Comparison of ENCODE assay signal across 25 cellular contexts in genomic region chr11:103544874-103545273, GRCh38.
DNase-seq lines count a peak whose midpoint lies in the region; ATAC-seq and TF ChIP-seq lines count a peak whose summit lies in the region.
"Had no signal": no experiment of that assay in that cellular context is flagged by ENCODE, and none has a peak within 500 bp of the region (broad histone marks: within the 10 kb centered on the region; RNA-seq: fewer than 3 reads in every experiment).

No MANE protein-coding gene starts in this region.

- no peaks in the 10 kb centered on the region for H3K27me3 ChIP-seq in osteoblast (ENCODE audit: insufficient read depth, low read length)

- no peak overlapping the region for H3K4me3 ChIP-seq in osteoblast (ENCODE audit: insufficient read depth, low read length)
- H3K4me3 ChIP-seq: GM12878, SK-N-MC had no signal

- ATAC-seq in GM21360 (IDR thresholded peaks at IDR 0.05; ENCODE audit: unreplicated experiment) = no peak
- ATAC-seq: GM12878, HCT116 had no signal

- DNase-seq in EH (ENCODE audit: low read depth) (peak; percentile 15), M059J (ENCODE audit: low read depth) (peak; percentile 59), amniotic epithelial cell (ENCODE audit: low read depth) (peak; percentile 40), osteoblast (ENCODE audit: insufficient read length, low spot score, missing footprints) (no peak), mucosa of gallbladder (ENCODE audit: low spot score) (no peak), T-helper 9 cell (no peak)
- DNase-seq: C1 segment of cervical spinal cord; CD4-positive, alpha-beta memory T cell; COR-L47; DMS53; EL; GDM1; GOT3; KBM-7; NCI-H1092; NCI-H1417 treated with DMSO at 0.1 percent for 48 hours; NCI-H1694 treated with DMSO at 0.1 percent for 48 hours; NCI-H2081; NCI-H2227 treated with DMSO at 0.1 percent for 48 hours; NCI-H526 treated with DMSO at 0.1 percent for 48 hours; SHP77 treated with DMSO at 0.1 percent for 48 hours had no signal

- no peaks in the 10 kb centered on the region for H3K36me3 ChIP-seq in osteoblast (ENCODE audit: insufficient read depth, low read length)

- no peak overlapping the region for H3K4me2 ChIP-seq in osteoblast (ENCODE audit: insufficient read depth, low read length)

- H3K9me3 ChIP-seq in osteoblast (ENCODE audit: low read depth, low read length) = no peaks in the 10 kb centered on the region

- H3K27ac ChIP-seq in osteoblast (ENCODE audit: low read depth, low read length) = peak overlapping the region; percentile 29
- H3K27ac ChIP-seq: SK-N-MC had no signal

- H3K79me2 ChIP-seq in osteoblast (ENCODE audit: insufficient read depth, low read length) = no peaks in the 10 kb centered on the region

- peak overlapping the region; percentile 15 for H2AFZ ChIP-seq in osteoblast (ENCODE audit: low read length)

- H4K20me1 ChIP-seq in osteoblast (ENCODE audit: insufficient read depth, low read length) = no peaks in the 10 kb centered on the region

- no peak for TF ChIP-seq CTCF in osteoblast (IDR thresholded peaks at IDR 0.05; ENCODE audit: extremely low read depth, low read depth, low read length)

- H3K4me1 ChIP-seq in osteoblast (ENCODE audit: insufficient read depth, low read length) = no peaks in the 10 kb centered on the region

Comparison
In these comparisons a context has a peak if more than half of its experiments do, and no peak if none do; other contexts are left out.
1. DNase-seq: peak in EH (single experiment), M059J (single experiment) and amniotic epithelial cell (single experiment); none in osteoblast (single experiment), mucosa of gallbladder (single experiment) and T-helper 9 cell (single experiment).